24 cellular contexts compared by ENCODE assay signal in the genomic region with DNA sequence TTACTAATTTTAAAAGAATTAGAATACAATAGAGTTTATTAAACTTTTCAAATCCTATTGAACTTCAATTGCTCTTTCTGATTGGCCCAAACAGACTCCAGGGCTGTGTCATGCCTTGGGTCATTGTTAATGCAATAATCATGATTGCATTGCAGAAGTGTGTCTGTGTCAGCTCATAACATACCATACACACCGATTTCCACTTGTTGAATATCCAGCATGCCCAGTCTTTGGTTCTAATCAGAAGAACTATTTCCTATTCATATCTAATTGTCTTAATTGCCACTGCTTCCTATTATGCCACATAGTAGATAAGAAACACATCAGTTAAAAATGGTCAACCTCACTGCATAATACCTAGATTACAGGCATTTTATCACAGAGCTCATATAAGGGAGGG.
"Had no signal": no experiment of that assay in that cellular context is flagged by ENCODE, and none has a peak within 500 bp of the region (broad histone marks: within the 10 kb centered on the region; RNA-seq: fewer than 3 reads in every experiment).

No MANE protein-coding gene starts in this region.

- H3K4me3 ChIP-seq: K562 had no signal

- DNase-seq: Kasumi-1, MM.1S, NCI-H1092 treated with DMSO at 0.1 percent for 48 hours, NCI-H1417, NCI-H1436 treated with DMSO at 0.1 percent for 48 hours, NCI-H187, NCI-H2029, NCI-H2081 treated with DMSO at 0.1 percent for 48 hours, NCI-H2171, NCI-H226, NCI-H446, NCI-H510A, NCI-H524 treated with DMSO at 0.1 percent for 48 hours, NCI-H69, NCI-H774, PC-3, SHP77 had no signal

- FAIRE-seq: HTR-8/SVneo, K562 had no signal

- ATAC-seq: K562, Panc1, PC-3, SK-N-SH treated with all-trans-retinoic acid at 6 μM for 48 hours had no signal

- H3K27ac ChIP-seq: HL-60, KMS-11, RWPE1 had no signal
